In the genomic region with DNA sequence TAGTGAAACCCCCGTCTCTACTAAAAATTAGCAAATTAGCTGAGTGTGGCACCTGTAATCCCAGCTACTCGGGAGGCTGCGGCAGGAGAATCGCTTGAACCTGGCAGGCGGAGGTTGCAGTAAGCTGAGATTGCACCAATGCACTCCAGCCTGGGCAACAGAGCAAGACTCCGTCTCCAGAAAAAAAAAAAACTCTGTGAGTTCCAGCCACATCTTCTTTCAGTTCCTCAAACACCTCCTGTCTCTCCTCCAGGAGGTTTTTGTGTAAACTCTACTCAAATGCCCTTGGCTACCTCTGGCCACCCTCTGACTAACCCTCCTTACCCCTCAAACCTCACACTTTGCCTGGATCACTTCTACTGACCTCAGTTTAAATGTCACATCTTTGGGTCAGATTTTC, we compare ENCODE assay signal across 11 cellular contexts. TPM values are rescaled to one million over a fixed set of nuclear protein-coding genes. Genes with fewer than 3 reads are reported as not detected.
A peak's percentile ranks its signal among the peaks of the same experiment; 100 is the strongest.
DNase-seq lines count a peak whose midpoint lies in the region; ATAC-seq and TF ChIP-seq lines count a peak whose summit lies in the region.
"Had no signal": no experiment of that assay in that cellular context is flagged by ENCODE, and none has a peak within 500 bp of the region (broad histone marks: within the 10 kb centered on the region; RNA-seq: fewer than 3 reads in every experiment).

No MANE protein-coding gene starts in this region.

- H3K9me2 ChIP-seq in OCI-LY1 (ENCODE audit: low read depth, low read length) = no peaks in the 10 kb centered on the region

- H3K79me1 ChIP-seq in mesendoderm (ENCODE audit: low read length) = no peaks in the 10 kb centered on the region

- POLR2A ChIA-PET in GM10248 (lab: Yijun Ruan, JAX) = no interaction called here

- no peak overlapping the region for H4K8ac ChIP-seq in mesendoderm (ENCODE audit: low read depth, low read length)

- H3K4me2 ChIP-seq in OCI-LY1 (ENCODE audit: low read length) (no peak overlapping the region), mesendoderm (ENCODE audit: low read length) (no peak overlapping the region)

- no peak overlapping the region for H3K18ac ChIP-seq in mesendoderm (ENCODE audit: low read length)

- H3K4me1 ChIP-seq in OCI-LY1 (ENCODE audit: insufficient read depth, low read length, severe bottlenecking) = peaks cover 41% of the 10 kb centered on the region
- peaks cover 4% of the 10 kb centered on the region for H3K4me1 ChIP-seq in mesendoderm (ENCODE audit: control insufficient read depth, low read depth, low read length)

- H3K27me3 ChIP-seq in OCI-LY1 (ENCODE audit: insufficient read depth, low read length) (no peaks in the 10 kb centered on the region), mesendoderm (ENCODE audit: insufficient read depth, low read length, poor library complexity) (no peaks in the 10 kb centered on the region)
- H3K27me3 ChIP-seq: right atrium auricular region had no signal

- H4K20me1 ChIP-seq in OCI-LY1 (ENCODE audit: insufficient read depth, low read length) = no peaks in the 10 kb centered on the region

- DNase-seq in GM10248 (ENCODE audit: extremely low spot score) (peak; percentile 52), mesendoderm (no peak), DMS153 (lab: John Stamatoyannopoulos, UW) (no peak)
- no peak for DNase-seq in effector CD8-positive, alpha-beta T cell (lab: John Stamatoyannopoulos, UW)
- DNase-seq: activated CD4-positive, alpha-beta T cell treated with anti-CD3 and anti-CD28 coated beads, Interleukin-2, amount 10 ng/mL, durations not matched to agents 7 days and 5 days; NCI-H524 had no signal

- TF ChIP-seq CTCF in GM10248 (IDR thresholded peaks at IDR 0.05; ENCODE audit: control extremely low read depth, extremely low read depth, low read depth, missing control alignments) = no peak
- TF ChIP-seq CTCF in OCI-LY1 (IDR thresholded peaks at IDR 0.05; ENCODE audit: low read length) = no peak

- H3K36me3 ChIP-seq in OCI-LY1 (ENCODE audit: insufficient read depth, low read length) (peaks cover 73% of the 10 kb centered on the region), mesendoderm (ENCODE audit: control insufficient read depth, insufficient read depth, low read length) (no peaks in the 10 kb centered on the region)

- H3K23ac ChIP-seq in mesendoderm (ENCODE audit: low read length) = no peak overlapping the region

- H3F3A ChIP-seq in OCI-LY1 (ENCODE audit: insufficient read depth, low read length) = no peaks in the 10 kb centered on the region

- H2AFZ ChIP-seq in OCI-LY1 (ENCODE audit: low read length) = no peak overlapping the region

- H4K5ac ChIP-seq in mesendoderm (ENCODE audit: low read length) = no peak overlapping the region

- no peaks in the 10 kb centered on the region for H3K9me3 ChIP-seq in OCI-LY1 (ENCODE audit: low read length)
- H3K9me3 ChIP-seq: right atrium auricular region had no signal

- H2AK5ac ChIP-seq in mesendoderm (ENCODE audit: low read length) = no peak overlapping the region

- H2BK5ac ChIP-seq in mesendoderm (ENCODE audit: low read length) = no peak overlapping the region

- H2BK15ac ChIP-seq in mesendoderm (replicated peaks; ENCODE audit: low read depth) = no peak overlapping the region

- H3K9ac ChIP-seq in OCI-LY1 (ENCODE audit: low read length) (no peak overlapping the region), mesendoderm (ENCODE audit: low read length) (no peak overlapping the region)

- no peak overlapping the region for H3K56ac ChIP-seq in mesendoderm (ENCODE audit: low read length)

- H3K4ac ChIP-seq in mesendoderm (ENCODE audit: low read depth, low read length) = no peak overlapping the region

- H3K27ac ChIP-seq in OCI-LY1 (ENCODE audit: low read depth, low read length, poor library complexity, severe bottlenecking) = peak overlapping the region; percentile 59
- no peak overlapping the region for H3K27ac ChIP-seq in mesendoderm (ENCODE audit: low read depth, low read length)
- H3K27ac ChIP-seq: right atrium auricular region had no signal

- CTCF ChIA-PET in GM10248 (lab: Yijun Ruan, JAX) = interaction anchor here (1.1 to 5.6 kb wide), 5 partner anchors 13 to 114 kb away, joined by 3 to 32 read pairs (median 5); a partner anchor contains a TSS

- ATAC-seq in GM19351 (IDR thresholded peaks at IDR 0.05; ENCODE audit: unreplicated experiment) (peak; percentile 76), HG02981 (IDR thresholded peaks at IDR 0.05; ENCODE audit: unreplicated experiment) (peak; percentile 84), SK-N-SH treated with all-trans-retinoic acid at 6 μM for 48 hours (no peak)

- H3K4me3 ChIP-seq in OCI-LY1 (ENCODE audit: low read depth, low read length, poor library complexity, severe bottlenecking) (no peak overlapping the region), mesendoderm (ENCODE audit: low read length) (no peak overlapping the region)
- H3K4me3 ChIP-seq: right atrium auricular region had no signal

- no peak overlapping the region for H2BK120ac ChIP-seq in mesendoderm (ENCODE audit: low read depth, low read length)

- H3K79me2 ChIP-seq in OCI-LY1 (ENCODE audit: insufficient read depth, low read length) = peaks cover 22% of the 10 kb centered on the region
- H3K79me2 ChIP-seq in mesendoderm (ENCODE audit: control insufficient read depth, insufficient read depth, low read length) = no peaks in the 10 kb centered on the region

- WGBS in mesendoderm (ENCODE audit: extremely low coverage, insufficient coverage, low lambda C conversion rate) = no CpG with 5 or more reads among the region's 6 CpGs

TF ChIP-seq in SK-N-SH treated with all-trans-retinoic acid at 6 μM for 48 hours, 23 proteins besides CTCF, POLR2A, EP300 and RAD21:
- TF ChIP-seq BACH2 (CRISPR knock-in tag; IDR thresholded peaks at IDR 0.05; ENCODE audit: borderline replicate concordance) (no peak), ZNF8 (CRISPR knock-in tag; IDR thresholded peaks at IDR 0.05) (no peak)
- TF ChIP-seq, protein P1, sequence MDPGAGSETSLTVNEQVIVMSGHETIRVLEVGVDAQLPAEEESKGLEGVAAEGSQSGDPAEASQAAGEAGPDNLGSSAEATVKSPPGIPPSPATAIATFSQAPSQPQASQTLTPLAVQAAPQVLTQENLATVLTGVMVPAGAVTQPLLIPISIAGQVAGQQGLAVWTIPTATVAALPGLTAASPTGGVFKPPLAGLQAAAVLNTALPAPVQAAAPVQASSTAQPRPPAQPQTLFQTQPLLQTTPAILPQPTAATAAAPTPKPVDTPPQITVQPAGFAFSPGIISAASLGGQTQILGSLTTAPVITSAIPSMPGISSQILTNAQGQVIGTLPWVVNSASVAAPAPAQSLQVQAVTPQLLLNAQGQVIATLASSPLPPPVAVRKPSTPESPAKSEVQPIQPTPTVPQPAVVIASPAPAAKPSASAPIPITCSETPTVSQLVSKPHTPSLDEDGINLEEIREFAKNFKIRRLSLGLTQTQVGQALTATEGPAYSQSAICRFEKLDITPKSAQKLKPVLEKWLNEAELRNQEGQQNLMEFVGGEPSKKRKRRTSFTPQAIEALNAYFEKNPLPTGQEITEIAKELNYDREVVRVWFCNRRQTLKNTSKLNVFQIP (CRISPR knock-in tag; IDR thresholded peaks at IDR 0.05; ENCODE audit: borderline replicate concordance, low read depth) = no peak

RNA-seq across cellular contexts. Expression of a gene that starts 38.1 kb away (rescaled TPM):
- 1.2 TPM for polyA plus RNA-seq in mesendoderm (2013, experiment 1 of 2)
- polyA plus RNA-seq in mesendoderm (2013, experiment 2 of 2) = 1.2 TPM

RNA-seq across cellular contexts. Expression of a gene that starts 53.7 kb away (rescaled TPM):
- 77.1 TPM for polyA plus RNA-seq in mesendoderm (2013, experiment 1 of 2)
- polyA plus RNA-seq in mesendoderm (2013, experiment 2 of 2) = 72.5 TPM
